In the genomic region with DNA sequence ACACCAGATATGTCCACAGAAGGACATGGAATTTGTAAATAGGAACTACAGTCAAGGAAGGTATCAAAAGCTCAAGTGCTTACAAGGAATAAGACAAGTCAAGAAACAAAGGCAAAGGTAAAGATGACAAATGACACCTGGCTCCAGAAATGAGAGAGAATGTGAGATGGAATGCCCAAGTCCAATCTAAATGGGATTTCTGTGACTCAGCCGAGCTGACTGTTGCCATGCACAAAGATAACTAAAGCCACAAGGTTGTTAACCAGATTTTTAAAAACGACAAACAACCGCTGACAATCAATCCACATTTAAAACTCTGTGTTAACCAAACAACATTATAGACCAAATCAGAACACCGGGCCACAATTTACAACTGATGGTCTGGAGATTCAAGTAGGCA, we compare ENCODE assay signal across 7 cellular contexts. TPM values are rescaled to one million over a fixed set of nuclear protein-coding genes. Genes with fewer than 3 reads are reported as not detected.
DNase-seq lines count a peak whose midpoint lies in the region; ATAC-seq and TF ChIP-seq lines count a peak whose summit lies in the region.

No MANE protein-coding gene starts in this region.

- H2AFZ ChIP-seq in PC-3 (ENCODE audit: low read length): peak overlapping the region; percentile 85
- H2AFZ ChIP-seq in neuronal stem cell (ENCODE audit: low read length): peak overlapping the region; percentile 90

- H3K9ac ChIP-seq in PC-3 (ENCODE audit: low read length): peak overlapping the region; percentile 93
- H3K9ac ChIP-seq in neuronal stem cell (ENCODE audit: low read depth, low read length, poor library complexity): no peak overlapping the region

- H3K9me3 ChIP-seq in PC-3 (ENCODE audit: low read length) (no peaks in the 10 kb centered on the region), neuronal stem cell (replicated peaks in 1 of 2; ENCODE audit: control insufficient read depth in 2 of 2, insufficient read depth in 1 of 2, low read depth in 1 of 2, low read length in 2 of 2) (no peaks in the 10 kb centered on the region)

- BruUV-seq in PC-3 (replicated peaks; lab: Mats Ljungman, UMichigan): TSS peak; percentile 53

- intact Hi-C loops in PC-3 (cut with micrococcal nuclease): no loop called here

- no peak overlapping the region for H2BK15ac ChIP-seq in neuronal stem cell (ENCODE audit: low read length)

- H3K23ac ChIP-seq in neuronal stem cell (ENCODE audit: low read depth, low read length, poor library complexity): no peak overlapping the region

- peak overlapping the region; percentile 70 for H3K27ac Mint-ChIP-seq in endothelial cell (ENCODE audit: unreplicated experiment)

- H3K4me3 ChIP-seq in GM12875 (ENCODE audit: low read depth, low read length) (peak overlapping the region; percentile 97), PC-3 (ENCODE audit: low read length) (peak overlapping the region; percentile 86), neuronal stem cell (ENCODE audit: low read length in 2 of 2) (peak overlapping the region; percentile 76 to 90)

- no peak overlapping the region for H2BK12ac ChIP-seq in neuronal stem cell (ENCODE audit: low read length)

- no peak overlapping the region for H2BK120ac ChIP-seq in neuronal stem cell (ENCODE audit: low read depth, low read length)

- H3K9me3 Mint-ChIP-seq in endothelial cell (ENCODE audit: unreplicated experiment): peaks cover 1% of the 10 kb centered on the region

- H2BK5ac ChIP-seq in neuronal stem cell (ENCODE audit: low read length): no peak overlapping the region

- WGBS in neuronal stem cell (ENCODE audit: extremely low coverage in 2 of 2, insufficient read length in 2 of 2, insufficient replicate concordance in 1 of 2), 2 donors: no CpG with 5 or more reads among the region's 4 CpGs

- H2AK5ac ChIP-seq in neuronal stem cell (ENCODE audit: low read depth, low read length): no peak overlapping the region

- H3K27ac ChIP-seq in PC-3 (ENCODE audit: low read length) (peak overlapping the region; percentile 64), neuronal stem cell (replicated peaks; ENCODE audit: low read length) (no peak overlapping the region)

- no peak overlapping the region for H3K14ac ChIP-seq in neuronal stem cell (ENCODE audit: low read length)

- H4K8ac ChIP-seq in neuronal stem cell (ENCODE audit: low read depth, low read length): no peak overlapping the region

- peaks cover 51% of the 10 kb centered on the region for H3K79me2 ChIP-seq in PC-3 (ENCODE audit: low read length)

- peaks cover 12% of the 10 kb centered on the region for H3K36me3 Mint-ChIP-seq in endothelial cell (ENCODE audit: low read depth, unreplicated experiment)

- H3K27me3 ChIP-seq in PC-3 (ENCODE audit: low read length): no peaks in the 10 kb centered on the region
- peaks cover 0 to 7% (median 0%) of the 10 kb centered on the region in 3 experiments for H3K27me3 ChIP-seq in neuronal stem cell (ENCODE audit: control insufficient read depth in 3 of 3, insufficient read depth in 3 of 3, low read depth in 1 of 3, low read length in 3 of 3)

- H3K27me3 Mint-ChIP-seq in endothelial cell (ENCODE audit: unreplicated experiment): peaks cover 5% of the 10 kb centered on the region

- H3K4me3 Mint-ChIP-seq in endothelial cell (ENCODE audit: unreplicated experiment): peak overlapping the region; percentile 99

- H3K9me2 ChIP-seq in PC-3 (replicated peaks; ENCODE audit: low read length): no peaks in the 10 kb centered on the region

- H3K4me2 ChIP-seq in PC-3 (ENCODE audit: low read length): peak overlapping the region; percentile 97
- H3K4me2 ChIP-seq in neuronal stem cell (ENCODE audit: insufficient read depth, low read length, poor library complexity, severe bottlenecking): peak overlapping the region; percentile 50

- H3K4ac ChIP-seq in neuronal stem cell (ENCODE audit: low read length): no peak overlapping the region

- no peak overlapping the region for H3K18ac ChIP-seq in neuronal stem cell (ENCODE audit: low read length)

- POLR2A ChIA-PET in PC-3 (lab: Charles Lee; ENCODE audit: unreplicated experiment): no interaction called here

- 0 out of 2 replicates have a peak, but pooled peaks have one; percentile 14 for ATAC-seq in PC-3
- ATAC-seq in GM21529 (IDR thresholded peaks at IDR 0.05; ENCODE audit: unreplicated experiment): no peak

- H3F3A ChIP-seq in PC-3 (ENCODE audit: low read length, unreplicated experiment): no peaks in the 10 kb centered on the region

- TF ChIP-seq CTCF in GM12875 (IDR thresholded peaks at IDR 0.05; ENCODE audit: borderline replicate concordance, insufficient read depth, low read depth, low read length) (no peak), PC-3 (conservative IDR thresholded peaks at IDR 0.05; ENCODE audit: low read depth, low read length) (no peak), endothelial cell (IDR thresholded peaks at IDR 0.05; ENCODE audit: unreplicated experiment) (no peak)

- H4K91ac ChIP-seq in neuronal stem cell (ENCODE audit: low read depth, low read length, poor library complexity): no peak overlapping the region

- H3K4me1 ChIP-seq in PC-3 (ENCODE audit: insufficient read depth, low read length) (peaks cover 25% of the 10 kb centered on the region), neuronal stem cell (ENCODE audit: control insufficient read depth in 2 of 2, insufficient read depth in 1 of 2, low read depth in 1 of 2, low read length in 2 of 2) (no peaks in the 10 kb centered on the region)

- DNase-seq in PC-3 (peak; percentile 59), endothelial cell (ENCODE audit: low spot score) (no peak), neuronal stem cell (ENCODE audit: low spot score) (no peak), KG1 (lab: John Stamatoyannopoulos, UW) (no peak), NCI-H1694 (lab: John Stamatoyannopoulos, UW) (no peak)

- CTCF ChIA-PET in PC-3 (lab: Charles Lee): interaction anchor here (0.6 kb wide), 1 partner anchor 80 kb away, joined by 4 read pairs; no protein-coding TSS in a partner anchor

- peaks cover 9% of the 10 kb centered on the region; the same call in 1 of the 2 replicates for H4K20me1 ChIP-seq in PC-3 (ENCODE audit: low read length)

- H3K36me3 ChIP-seq in PC-3 (ENCODE audit: low read depth, low read length) (peaks cover 13% of the 10 kb centered on the region; the same call in 1 of the 2 replicates), neuronal stem cell (replicated peaks in 1 of 2; ENCODE audit: control insufficient read depth in 2 of 2, insufficient read depth in 2 of 2, low read length in 2 of 2) (peaks cover 0 to 33% of the 10 kb centered on the region in 2 donors)

- peaks cover 5% of the 10 kb centered on the region for H3K79me1 ChIP-seq in neuronal stem cell (ENCODE audit: low read depth, low read length)

- H3K4me1 Mint-ChIP-seq in endothelial cell (ENCODE audit: unreplicated experiment): peaks cover 18% of the 10 kb centered on the region

RNA-seq across cellular contexts. Expression of gene NFXL1, which starts 1.1 kb away (rescaled TPM):
- total RNA-seq in PC-3 (2014; rRNA removed) (13.2 and 14.7 TPM in 2 replicates), endothelial cell (ENCODE audit: unreplicated experiment) (20.0 TPM)
- 12.9 TPM for polyA plus RNA-seq in neuronal stem cell (2013, experiment 1 of 2)
- polyA plus RNA-seq in neuronal stem cell (2013, experiment 2 of 2): 11.8 TPM
